In the genomic region with DNA sequence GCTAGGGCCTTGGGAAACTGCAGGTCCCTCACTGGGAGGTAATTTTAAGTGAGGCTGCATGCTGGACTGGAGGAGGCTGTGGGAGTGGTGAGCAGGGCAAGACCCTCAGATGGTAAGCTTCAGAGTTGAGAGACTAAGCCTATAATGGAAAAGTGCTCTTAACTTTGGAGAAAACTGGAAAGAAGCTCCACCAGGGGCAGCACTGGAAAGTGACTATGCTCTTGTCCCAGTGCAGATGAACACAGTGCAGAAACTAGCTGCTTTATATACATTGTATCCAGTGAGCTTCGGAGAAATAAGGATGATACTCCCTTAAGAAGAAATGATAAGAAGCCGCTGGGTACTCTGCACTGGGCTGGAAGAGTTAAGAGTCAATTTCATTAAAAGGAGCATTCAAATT, we compare ENCODE assay signal across 26 cellular contexts. TPM values are rescaled to one million over a fixed set of nuclear protein-coding genes. Genes with fewer than 3 reads are reported as not detected.
"Had no signal": no experiment of that assay in that cellular context is flagged by ENCODE, and none has a peak within 500 bp of the region (broad histone marks: within the 10 kb centered on the region; RNA-seq: fewer than 3 reads in every experiment).

No MANE protein-coding gene starts in this region.

- H3K36me3 ChIP-seq: esophagus squamous epithelium, sigmoid colon, thoracic aorta, transverse colon had no signal

- H3K27ac ChIP-seq: esophagus squamous epithelium, sigmoid colon, skin epidermis, thoracic aorta, transverse colon had no signal

- H3K27me3 ChIP-seq: esophagus squamous epithelium, sigmoid colon, transverse colon had no signal

- H3K9me3 ChIP-seq: esophagus squamous epithelium, sigmoid colon, thoracic aorta, transverse colon had no signal

- H3K4me3 ChIP-seq: esophagus squamous epithelium, lung, sigmoid colon, skin epidermis, thoracic aorta, transverse colon had no signal

- DNase-seq: effector memory CD4-positive, alpha-beta T cell; esophagus squamous epithelium; foreskin fibroblast; immature natural killer cell; kidney; left colon; left ventricle myocardium superior; naive thymus-derived CD4-positive, alpha-beta T cell; nephron progenitor cell; posterior cingulate gyrus; sigmoid colon; stimulated activated CD4-positive, alpha-beta T cell treated with anti-CD3 and anti-CD28 coated beads, Interleukin-2, amount 100 ng/mL, for 24 hours; stimulated activated CD4-positive, alpha-beta T cell treated with anti-CD3 and anti-CD28 coated beads, Interleukin-4, amount 100 ng/mL, for 4 hours; stimulated activated naive B cell treated with anti-CD40 and anti-IgM and Interleukin-4, amounts not matched to agents 10 μg/mL and 1 μg/mL and 100 μg/mL, for 72 hours; stimulated activated naive CD8-positive, alpha-beta T cell treated with anti-CD3 and anti-CD28 coated beads, Interleukin-15, amount 100 ng/mL, for 72 hours; transverse colon had no signal

- ATAC-seq: left colon; left ventricle myocardium superior; naive thymus-derived CD4-positive, alpha-beta T cell; stimulated activated naive B cell treated with anti-CD40 and anti-IgM and Interleukin-4, amounts not matched to agents 10 μg/mL and 1 μg/mL and 100 μg/mL, for 72 hours; stimulated activated naive CD8-positive, alpha-beta T cell treated with anti-CD3 and anti-CD28 coated beads, Interleukin-15, amount 100 ng/mL, for 72 hours had no signal

- H3K4me1 ChIP-seq: esophagus squamous epithelium, sigmoid colon, transverse colon had no signal

RNA-seq across cellular contexts. Expression of a gene that starts 3.2 kb away (rescaled TPM):
- total RNA-seq: epithelial cell of proximal tubule; esophagus squamous epithelium; left colon; left ventricle myocardium superior; lung; mesenteric fat pad; mononuclear cell; naive thymus-derived CD4-positive, alpha-beta T cell; osteoblast; pulmonary artery endothelial cell; sigmoid colon; subcutaneous adipose tissue; thoracic aorta; transverse colon; ureter had no signal

RNA-seq across cellular contexts. Expression of a gene that starts 18.3 kb away (rescaled TPM):
- total RNA-seq: epithelial cell of proximal tubule; esophagus squamous epithelium; kidney; left colon; left ventricle myocardium superior; lung; mesenteric fat pad; mononuclear cell; naive thymus-derived CD4-positive, alpha-beta T cell; osteoblast; pulmonary artery endothelial cell; sigmoid colon; subcutaneous adipose tissue; thoracic aorta; transverse colon; ureter had no signal

RNA-seq across cellular contexts. Expression of a gene that starts 29.6 kb away (rescaled TPM):
- total RNA-seq: epithelial cell of proximal tubule; esophagus squamous epithelium; kidney; left colon; left ventricle myocardium superior; lung; mesenteric fat pad; mononuclear cell; naive thymus-derived CD4-positive, alpha-beta T cell; osteoblast; pulmonary artery endothelial cell; sigmoid colon; subcutaneous adipose tissue; thoracic aorta; transverse colon; ureter had no signal

RNA-seq across cellular contexts. Expression of a gene that starts 34.8 kb away (rescaled TPM):
- total RNA-seq: epithelial cell of proximal tubule; esophagus squamous epithelium; kidney; left colon; left ventricle myocardium superior; lung; mesenteric fat pad; mononuclear cell; naive thymus-derived CD4-positive, alpha-beta T cell; osteoblast; pulmonary artery endothelial cell; sigmoid colon; subcutaneous adipose tissue; thoracic aorta; transverse colon; ureter had no signal
